ENCODE assay signal across 9 cellular contexts in genomic region chr7:7662527-7662926, GRCh38. TPM values are rescaled to one million over a fixed set of nuclear protein-coding genes. Genes with fewer than 3 reads are reported as not detected.
DNase-seq lines count a peak whose midpoint lies in the region; ATAC-seq, FAIRE-seq and TF ChIP-seq lines count a peak whose summit lies in the region.
"Had no signal": no experiment of that assay in that cellular context is flagged by ENCODE, and none has a peak within 500 bp of the region (broad histone marks: within the 10 kb centered on the region; RNA-seq: fewer than 3 reads in every experiment).

No MANE protein-coding gene starts in this region.

- H3K4me1 ChIP-seq in Loucy (ENCODE audit: insufficient read depth, low read length, poor library complexity, severe bottlenecking) = peaks cover 17% of the 10 kb centered on the region
- no peaks in the 10 kb centered on the region for H3K4me1 ChIP-seq in GM12878 (ENCODE audit: control insufficient read depth, insufficient read depth, low read length)

- no peaks in the 10 kb centered on the region for H3K27me3 ChIP-seq in Loucy (ENCODE audit: insufficient read depth, low read length, poor library complexity, severe bottlenecking)
- no peaks in the 10 kb centered on the region for H3K27me3 ChIP-seq in GM12878 (replicated peaks in 1 of 2; ENCODE audit: control insufficient read depth in 2 of 2, insufficient read depth in 2 of 2, low read length in 1 of 2)

- ATAC-seq in GM12878 (no peak), HG02571 (IDR thresholded peaks at IDR 0.05; ENCODE audit: unreplicated experiment) (no peak), T-helper 17 cell (no peak)

- H3K9me3 ChIP-seq in Loucy (ENCODE audit: insufficient read depth, low read depth, low read length) (no peaks in the 10 kb centered on the region), GM12878 (replicated peaks; ENCODE audit: control insufficient read depth, insufficient read depth, low read length) (no peaks in the 10 kb centered on the region; the same call in 2 of the 3 replicates), T-helper 17 cell (ENCODE audit: control insufficient read depth, low read length, poor library complexity, severe bottlenecking) (no peaks in the 10 kb centered on the region)

- H2AFZ ChIP-seq in Loucy (ENCODE audit: low read length) = no peak overlapping the region
- no peak overlapping the region for H2AFZ ChIP-seq in GM12878 (ENCODE audit: control insufficient read depth, low read depth, low read length)

- CTCF ChIA-PET in GM12878 (lab: Yijun Ruan, JAX) = interaction anchor here (1.9 to 2.7 kb wide), 2 partner anchors 19 to 99 kb away, joined by 6 to 11 read pairs; no protein-coding TSS in a partner anchor

- no peak overlapping the region for H3K4me3 ChIP-seq in Loucy (ENCODE audit: low read length, poor library complexity, severe bottlenecking)
- no peak overlapping the region for H3K4me3 ChIP-seq in GM12878

- no peak overlapping the region for H3K9ac ChIP-seq in Loucy (ENCODE audit: low read depth, low read length, poor library complexity, severe bottlenecking)
- H3K9ac ChIP-seq in GM12878 (ENCODE audit: control insufficient read depth, insufficient read depth, low read length) = no peak overlapping the region

- H3F3A ChIP-seq in Loucy (ENCODE audit: low read depth) = 0 out of 2 replicates have a peak, but pooled peaks cover 3% of the 10 kb centered on the region

- no peak for TF ChIP-seq POLR2A in GM12878 (IDR thresholded peaks at IDR 0.05; ENCODE audit: low read depth, low read length)
- no peak for TF ChIP-seq POLR2A in GM12892 (IDR thresholded peaks at IDR 0.05; ENCODE audit: low read depth, low read length)

- H3K9me2 ChIP-seq in Loucy (replicated peaks; ENCODE audit: low read depth, low read length) = no peaks in the 10 kb centered on the region

- no peak overlapping the region for H3K4me3 Mint-ChIP-seq in T-helper 17 cell

- SMC1A ChIA-PET in GM12878 (lab: Charles Lee; ENCODE audit: uncharacterized antibody, unreplicated experiment) = interaction anchor here (0.8 kb wide), 1 partner anchor 89 kb away, joined by 3 read pairs; no protein-coding TSS in a partner anchor

- H3K36me3 ChIP-seq in Loucy (ENCODE audit: insufficient read depth, low read length) = no peaks in the 10 kb centered on the region
- no peaks in the 10 kb centered on the region for H3K36me3 ChIP-seq in GM12878 (ENCODE audit: control insufficient read depth in 2 of 2, insufficient read depth in 2 of 2, low read length in 1 of 2)

- H4K20me1 ChIP-seq in Loucy (ENCODE audit: insufficient read depth, low read length, poor library complexity, severe bottlenecking) (no peaks in the 10 kb centered on the region), GM12878 (ENCODE audit: control insufficient read depth, insufficient read depth) (no peaks in the 10 kb centered on the region)

- no peak for TF ChIP-seq EP300 in GM12878 (IDR thresholded peaks at IDR 0.05; ENCODE audit: borderline replicate concordance in 1 of 2, control insufficient read depth in 1 of 2, low read depth in 2 of 2, low read length in 2 of 2)

- 89% methylated on average over 6 of the region's 6 CpGs for WGBS in GM12878 (ENCODE audit: insufficient coverage, insufficient replicate concordance, low lambda C conversion rate, missing lambda C conversion rate)

- FAIRE-seq in GM12878 (lab: Jason Lieb, UNC) (no peak), GM12892 (lab: Jason Lieb, UNC) (no peak)

- H3K4me1 Mint-ChIP-seq in T-helper 17 cell = peaks cover 28% of the 10 kb centered on the region

- TF ChIP-seq RAD21 in GM12878 (IDR thresholded peaks at IDR 0.05; ENCODE audit: insufficient read depth, low read depth, low read length) = peak; percentile 39

- H3K27ac Mint-ChIP-seq in T-helper 17 cell = no peak overlapping the region

- in situ Hi-C loops in GM12878 (cut with MboI) = no loop called here

- intact Hi-C loops in GM12878 (cut with micrococcal nuclease; ENCODE audit: unreplicated experiment) = no loop called here

- RAD21 ChIA-PET in GM12878 (lab: Charles Lee; ENCODE audit: unreplicated experiment) = interaction anchor here (2.3 kb wide), 1 partner anchor 19 kb away, joined by 6 read pairs; no protein-coding TSS in a partner anchor

- POLR2A ChIA-PET in GM12878 (lab: Charles Lee) = interaction anchor here (0.6 kb wide), 1 partner anchor 452 kb away, joined by 8 read pairs; no protein-coding TSS in a partner anchor

- TF ChIP-seq CTCF in Loucy (conservative IDR thresholded peaks at IDR 0.05; ENCODE audit: low read length) (peak; percentile 52), GM12878 (IDR thresholded peaks at IDR 0.05 in 2 of 3, conservative IDR thresholded peaks at IDR 0.05 in 1 of 3; ENCODE audit: control insufficient read depth in 2 of 3, extremely low read depth in 1 of 3, insufficient read depth in 1 of 3, low read depth in 3 of 3, low read length in 3 of 3) (peak; percentile 3 to 21 (median 18); a peak in 2 of 6 replicates)

- H3K36me3 Mint-ChIP-seq in T-helper 17 cell (ENCODE audit: low read depth) = peaks cover 2% of the 10 kb centered on the region

- no TSS peak for BruUV-seq in GM12878 (replicated peaks; lab: Mats Ljungman, UMichigan)

- H3K4me2 ChIP-seq in Loucy (ENCODE audit: low read depth, low read length, poor library complexity, severe bottlenecking) = no peak overlapping the region
- no peak overlapping the region for H3K4me2 ChIP-seq in GM12878 (ENCODE audit: control insufficient read depth, insufficient read depth)

- no peaks in the 10 kb centered on the region for H3K27me3 Mint-ChIP-seq in T-helper 17 cell

- H3K27ac ChIP-seq in GM12878 (ENCODE audit: control insufficient read depth, insufficient read depth) = no peak overlapping the region

- peak; percentile 85 for DNase-seq in DMS153 treated with DMSO at 0.1 percent for 48 hours (lab: John Stamatoyannopoulos, UW; ENCODE audit: unreplicated experiment)
- no peak for DNase-seq in GM12878 (ENCODE audit: low read depth, low spot score)
- DNase-seq in lung microvascular endothelial cell (ENCODE audit: low read depth in 2 of 2) = peak; percentile 32 to 34
- no peak for DNase-seq in GM12892 (ENCODE audit: insufficient read length)
- no peak for DNase-seq in HuH-7.5 (ENCODE audit: low spot score)
- DNase-seq in T-helper 17 cell = no peak
- DNase-seq: activated CD8-positive, alpha-beta memory T cell treated with anti-CD3 and anti-CD28 coated beads for 24 hours had no signal

- H3K79me2 ChIP-seq in Loucy (ENCODE audit: insufficient read depth, low read length) (peaks cover 44% of the 10 kb centered on the region), GM12878 (ENCODE audit: control insufficient read depth, insufficient read depth, low read length) (no peaks in the 10 kb centered on the region)

TF ChIP-seq in GM12878, 131 proteins besides CTCF, POLR2A, EP300 and RAD21 (continues in another document):
- TF ChIP-seq YY1 (IDR thresholded peaks at IDR 0.05; ENCODE audit: low read depth, low read length) = peak; percentile 64

RNA-seq across cellular contexts. Expression of gene UMAD1, which starts 22.0 kb away (rescaled TPM):
- total RNA-seq in GM12878 (2013; cell fraction: nucleolus; rRNA removed) = 25.8 and 26.1 TPM in 2 replicates
- 8.2 and 9.4 TPM in 2 replicates for total RNA-seq in GM12878 (2014; rRNA removed)
- 7.9 and 8.9 TPM in 2 replicates for total RNA-seq in GM12878 (2014; rRNA removed; fragmentation: Illumina TruSeq; extraction: Trizol)
- total RNA-seq in GM12878 (2021) = 8.4 and 10.0 TPM in 2 replicates
- polyA plus RNA-seq in GM12878 (2011; ENCODE audit: low read depth) = 6.0 TPM
- polyA plus RNA-seq in GM12878 (2011; rRNA removed) = 28.6 and 43.2 TPM in 2 replicates
- polyA plus RNA-seq in GM12878 (2011; cell fraction: cytosol; rRNA removed) = 13.1 and 16.0 TPM in 2 replicates
- 14.8 and 15.5 TPM in 2 replicates for polyA plus RNA-seq in GM12878 (2011; cell fraction: nucleus; rRNA removed)
- 6.1 and 10.5 TPM in 2 replicates for polyA plus RNA-seq in GM12878 (2012)
- 9.8 and 13.8 TPM in 2 replicates for polyA plus RNA-seq in GM12878 (2014; fragmentation: Illumina TruSeq; extraction: Trizol)
- polyA plus RNA-seq in GM12878 (2014; fragmentation: Nextera tagmentation; extraction: Ambion mirVana) = 1 to 10 TPM; 8.7 to 8.8 TPM
- polyA plus RNA-seq in GM12878 (2014; rRNA removed) = 6.0 and 6.7 TPM in 2 replicates
- 10 to 100 TPM; 13.8 to 14.0 TPM for polyA plus RNA-seq in GM12878 (2016; fragmentation: Nextera tagmentation; extraction: Ambion mirVana)
- polyA minus RNA-seq in GM12878 (2011; rRNA and poly(A)+ RNA removed) = 17.2 and 20.9 TPM in 2 replicates
- polyA minus RNA-seq in GM12878 (2011; cell fraction: cytosol; rRNA and poly(A)+ RNA removed) = 5.6 and 5.8 TPM in 2 replicates
- polyA minus RNA-seq in GM12878 (2011; cell fraction: nucleus; rRNA and poly(A)+ RNA removed) = 9.7 and 21.0 TPM in 2 replicates
- 3.7 and 4.0 TPM in 2 replicates for total RNA-seq in lung microvascular endothelial cell
- polyA plus RNA-seq in GM12892 (2012; ENCODE audit: missing spikeins) = 9.3 TPM
- total RNA-seq in T-helper 17 cell = 10 to 100 TPM; 10.9 to 15.0 TPM

RNA-seq across cellular contexts. Expression of gene RPA3, which starts 55.9 kb away (rescaled TPM):
- 22.7 and 28.1 TPM in 2 replicates for total RNA-seq in GM12878 (2013; cell fraction: nucleolus; rRNA removed)
- total RNA-seq in GM12878 (2014; rRNA removed) (60.2 and 75.9 TPM in 2 replicates), GM12878 (2014; rRNA removed; fragmentation: Illumina TruSeq; extraction: Trizol) (101 and 105 TPM in 2 replicates), GM12878 (2021) (92.5 and 101 TPM in 2 replicates), lung microvascular endothelial cell (9.3 and 12.4 TPM in 2 replicates), T-helper 17 cell (10 to 100 TPM; 27.0 to 34.9 TPM)
- polyA plus RNA-seq in GM12878 (2011; ENCODE audit: low read depth) = 165 TPM
- polyA plus RNA-seq in GM12878 (2011; rRNA removed) (118 and 212 TPM in 2 replicates), GM12878 (2014; fragmentation: Illumina TruSeq; extraction: Trizol) (97.1 and 98.1 TPM in 2 replicates), GM12878 (2014; fragmentation: Nextera tagmentation; extraction: Ambion mirVana) (100 to 1,000 TPM; 304 to 317 TPM), GM12878 (2014; rRNA removed) (58.1 and 74.0 TPM in 2 replicates), GM12878 (2016; fragmentation: Nextera tagmentation; extraction: Ambion mirVana) (100 to 1,000 TPM; 331 to 343 TPM)
- polyA plus RNA-seq in GM12878 (2011; cell fraction: cytosol; rRNA removed) = 42.7 and 49.6 TPM in 2 replicates
- polyA plus RNA-seq in GM12878 (2011; cell fraction: nucleus; rRNA removed) = 28.5 and 33.4 TPM in 2 replicates
- 105 and 107 TPM in 2 replicates for polyA plus RNA-seq in GM12878 (2012)
- polyA minus RNA-seq in GM12878 (2011; rRNA and poly(A)+ RNA removed) = 19.9 and 22.3 TPM in 2 replicates
- 8.8 and 15.9 TPM in 2 replicates for polyA minus RNA-seq in GM12878 (2011; cell fraction: cytosol; rRNA and poly(A)+ RNA removed)
- 14.4 and 19.5 TPM in 2 replicates for polyA minus RNA-seq in GM12878 (2011; cell fraction: nucleus; rRNA and poly(A)+ RNA removed)
- polyA plus RNA-seq in GM12892 (2012; ENCODE audit: missing spikeins) = 117 TPM

Comparison
In these comparisons a context has a peak if more than half of its experiments do, and no peak if none do; other contexts are left out.
1. DNase-seq: peak in DMS153 treated with DMSO at 0.1 percent for 48 hours (single experiment) and lung microvascular endothelial cell (2 of 2); none in GM12878 (single experiment), GM12892 (single experiment), HuH-7.5 (single experiment) and T-helper 17 cell (0 of 3).